ENCODE assay signal across 11 cellular contexts in the genomic region with DNA sequence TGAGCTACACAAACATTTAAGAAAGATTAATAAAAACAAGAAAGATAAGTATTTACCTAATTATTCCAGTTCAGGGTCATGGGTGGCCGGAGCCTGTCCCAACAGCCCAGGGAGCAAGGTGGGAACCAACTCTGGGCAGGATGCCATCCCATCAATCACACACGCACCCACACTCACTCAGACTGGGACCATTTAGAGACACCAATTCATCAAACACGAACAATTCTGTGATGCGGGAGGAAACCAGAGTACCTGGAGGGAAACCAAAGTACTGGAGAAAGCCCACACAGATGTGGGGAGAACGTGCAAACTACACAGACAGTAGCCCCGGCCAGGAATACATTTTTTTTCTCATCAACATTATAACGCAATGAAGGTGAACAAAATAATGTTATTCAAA. TPM values are rescaled to one million over a fixed set of nuclear protein-coding genes. Genes with fewer than 3 reads are reported as not detected.
DNase-seq lines count a peak whose midpoint lies in the region; TF ChIP-seq lines count a peak whose summit lies in the region.
"Had no signal": no experiment of that assay in that cellular context is flagged by ENCODE, and none has a peak within 500 bp of the region (broad histone marks: within the 10 kb centered on the region; RNA-seq: fewer than 3 reads in every experiment).

No MANE protein-coding gene starts in this region.

- H3K27me3 ChIP-seq in DOHH2 (ENCODE audit: control insufficient read depth, low read length) (no peaks in the 10 kb centered on the region), neutrophil (no peaks in the 10 kb centered on the region)

- H3K27ac Mint-ChIP-seq in activated naive CD8-positive, alpha-beta T cell treated with anti-CD3 and anti-CD28 coated beads for 36 hours = peak overlapping the region; percentile 23

- no peak overlapping the region for H3K4me3 Mint-ChIP-seq in activated naive CD8-positive, alpha-beta T cell treated with anti-CD3 and anti-CD28 coated beads for 36 hours
- H3K4me3 Mint-ChIP-seq: brain had no signal

- H3K36me3 Mint-ChIP-seq in activated naive CD8-positive, alpha-beta T cell treated with anti-CD3 and anti-CD28 coated beads for 36 hours = peaks cover 44% of the 10 kb centered on the region

- H3K27me3 Mint-ChIP-seq in activated naive CD8-positive, alpha-beta T cell treated with anti-CD3 and anti-CD28 coated beads for 36 hours = no peaks in the 10 kb centered on the region
- H3K27me3 Mint-ChIP-seq: brain had no signal

- peaks cover 2% of the 10 kb centered on the region for H3K9me3 Mint-ChIP-seq in activated naive CD8-positive, alpha-beta T cell treated with anti-CD3 and anti-CD28 coated beads for 36 hours

- H4K20me1 ChIP-seq in DOHH2 (ENCODE audit: control insufficient read depth, insufficient read depth, low read depth, low read length) = peaks cover 19% of the 10 kb centered on the region

- DNase-seq in NCI-H1105 treated with DMSO at 0.1 percent for 48 hours (lab: John Stamatoyannopoulos, UW) = peak; percentile 6
- no peak for DNase-seq in NCI-H1105 (lab: John Stamatoyannopoulos, UW)
- no peak for DNase-seq in activated naive CD8-positive, alpha-beta T cell treated with anti-CD3 and anti-CD28 coated beads for 36 hours
- no peak for DNase-seq in AG08395 (ENCODE audit: low spot score)
- DNase-seq in stimulated activated CD4-positive, alpha-beta T cell treated with anti-CD3 and anti-CD28 coated beads, Interleukin-15, amount 100 ng/mL, for 24 hours = no peak
- no peak for DNase-seq in activated CD4-positive, CD25-positive, alpha-beta regulatory T cell treated with anti-CD3 and anti-CD28 coated beads, Interleukin-2, amount 50 U/mL, for 72 hours
- DNase-seq: kidney, NCI-H526 had no signal

- no peaks in the 10 kb centered on the region for H3K9me2 ChIP-seq in DOHH2 (replicated peaks; ENCODE audit: control insufficient read depth, low read length)

- no peak overlapping the region for H3K27ac ChIP-seq in DOHH2 (ENCODE audit: low read depth, low read length)
- H3K27ac ChIP-seq in neutrophil = peak overlapping the region; percentile 35

- peaks cover 97% of the 10 kb centered on the region for H3K79me2 ChIP-seq in DOHH2 (ENCODE audit: control insufficient read depth, low read length)

- H3K4me2 ChIP-seq in DOHH2 (ENCODE audit: low read length) = peak overlapping the region; percentile 25

- H3K36me3 ChIP-seq in DOHH2 (ENCODE audit: control insufficient read depth, low read length) (peaks cover 16% of the 10 kb centered on the region; the same call in 1 of the 2 replicates), neutrophil (peaks cover 5% of the 10 kb centered on the region)

- TF ChIP-seq CTCF in DOHH2 (IDR thresholded peaks at IDR 0.05; ENCODE audit: low read depth, low read length, poor library complexity, severe bottlenecking) = no peak
- no peak for TF ChIP-seq CTCF in neutrophil (IDR thresholded peaks at IDR 0.05)

- H3K4me1 ChIP-seq in DOHH2 (ENCODE audit: control insufficient read depth, low read length) (peaks cover 68% of the 10 kb centered on the region), neutrophil (ENCODE audit: control insufficient read depth in 1 of 2, insufficient read depth in 1 of 2, low read depth in 1 of 2, low read length in 1 of 2) (peaks cover 18 to 37% of the 10 kb centered on the region in 2 experiments)

- H3K9me3 ChIP-seq in DOHH2 (ENCODE audit: control insufficient read depth, insufficient read depth, low read length) (no peaks in the 10 kb centered on the region), neutrophil (no peaks in the 10 kb centered on the region)

- H3F3A ChIP-seq in DOHH2 (ENCODE audit: control insufficient read depth, insufficient read depth) = peaks cover 3% of the 10 kb centered on the region; the same call in 1 of the 2 replicates

- no peak overlapping the region for H3K4me3 ChIP-seq in DOHH2 (ENCODE audit: low read length)
- H3K4me3 ChIP-seq in neutrophil (ENCODE audit: low read depth in 1 of 2, low read length in 1 of 2) = no peak overlapping the region

- H3K4me1 Mint-ChIP-seq in activated naive CD8-positive, alpha-beta T cell treated with anti-CD3 and anti-CD28 coated beads for 36 hours = peaks cover 59% of the 10 kb centered on the region

RNA-seq across cellular contexts. Expression of gene WASF2, which starts 16.2 kb away (rescaled TPM):
- total RNA-seq in activated naive CD8-positive, alpha-beta T cell treated with anti-CD3 and anti-CD28 coated beads for 36 hours = 100 to 1,000 TPM; 103 TPM
